ENCODE assay signal across 8 cellular contexts in the genomic region with DNA sequence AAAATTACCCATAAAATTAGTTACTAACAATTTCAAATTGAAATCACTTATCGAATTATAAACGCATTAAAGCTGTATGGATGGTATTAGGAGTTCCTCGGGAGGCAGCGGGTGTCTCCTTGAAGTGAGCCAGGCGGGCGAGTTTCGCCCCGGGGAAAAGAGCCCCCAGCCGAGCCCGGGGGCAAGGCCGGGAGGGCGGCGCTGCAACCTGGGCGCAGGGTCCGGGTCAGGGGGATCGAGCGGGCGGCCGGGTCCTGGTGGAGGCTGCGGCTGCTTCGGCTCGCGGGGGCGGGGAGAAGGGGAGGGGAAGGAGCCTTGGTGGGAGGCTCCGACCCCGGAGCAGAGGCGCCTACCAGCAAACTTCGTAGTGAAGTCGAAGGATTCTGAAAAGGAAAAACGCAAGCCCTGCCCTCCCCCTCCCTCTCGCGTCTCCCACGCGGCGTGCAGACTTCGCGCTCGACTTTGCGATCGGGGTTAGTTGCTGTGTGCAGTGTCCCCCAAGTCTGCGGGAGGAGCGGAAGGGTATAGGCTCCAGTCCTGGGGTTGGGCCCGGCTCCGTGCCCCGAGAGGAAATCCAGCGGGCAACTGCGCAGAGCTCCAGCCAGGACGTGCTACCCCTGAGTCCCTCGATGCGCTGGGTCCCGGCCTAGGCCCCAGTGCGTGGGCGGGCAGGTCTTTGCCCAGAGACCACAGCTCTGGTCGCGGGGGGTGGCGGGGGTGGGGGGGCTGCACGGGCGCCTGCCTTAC.
A peak's percentile ranks its signal among the peaks of the same experiment; 100 is the strongest.
DNase-seq lines count a peak whose midpoint lies in the region; ATAC-seq and TF ChIP-seq lines count a peak whose summit lies in the region.

No MANE protein-coding gene starts in this region.

- H3K23ac ChIP-seq in neuronal stem cell (ENCODE audit: low read depth, low read length, poor library complexity): no peak overlapping the region

- 0 out of 2 replicates have a peak, but pooled peaks cover 19% of the 10 kb centered on the region for H3K4me1 ChIP-seq in PC-9 (replicated peaks; ENCODE audit: insufficient read depth)
- H3K4me1 ChIP-seq in neuronal stem cell (ENCODE audit: control insufficient read depth in 2 of 2, insufficient read depth in 1 of 2, low read depth in 1 of 2, low read length in 2 of 2): peaks cover 16 to 32% of the 10 kb centered on the region in 2 donors

- H2BK12ac ChIP-seq in neuronal stem cell (ENCODE audit: low read length): no peak overlapping the region

- intact Hi-C loops in PC-9 (cut with micrococcal nuclease; ENCODE audit: unreplicated experiment): loop anchor here (1.0 to 10.0 kb wide), 6 partner anchors 79 to 1267 kb away; no protein-coding TSS in a partner anchor

- H3K36me3 ChIP-seq in BJ (ENCODE audit: control insufficient read depth, insufficient read depth, low read length): peaks cover 4% of the 10 kb centered on the region
- no peaks in the 10 kb centered on the region for H3K36me3 ChIP-seq in PC-9 (ENCODE audit: low read depth)
- H3K36me3 ChIP-seq in neuronal stem cell (replicated peaks in 1 of 2; ENCODE audit: control insufficient read depth in 2 of 2, insufficient read depth in 2 of 2, low read length in 2 of 2): peaks cover 0 to 17% of the 10 kb centered on the region in 2 donors

- H3K4me2 ChIP-seq in PC-9: peak overlapping the region; percentile 100
- peak overlapping the region; percentile 83 for H3K4me2 ChIP-seq in neuronal stem cell (ENCODE audit: insufficient read depth, low read length, poor library complexity, severe bottlenecking)

- H3K27me3 ChIP-seq in BJ (ENCODE audit: control insufficient read depth, insufficient read depth, low read length) (no peaks in the 10 kb centered on the region), PC-9 (ENCODE audit: insufficient read depth, low read depth) (peaks cover 27% of the 10 kb centered on the region; the same call in 1 of the 2 replicates), neuronal stem cell (ENCODE audit: control insufficient read depth in 3 of 3, insufficient read depth in 3 of 3, low read depth in 1 of 3, low read length in 3 of 3) (peaks cover 0 to 46% (median 23%) of the 10 kb centered on the region in 3 experiments)

- no peak overlapping the region for H2BK5ac ChIP-seq in neuronal stem cell (ENCODE audit: low read length)

- CTCF ChIA-PET in BJ (lab: Yijun Ruan, JAX) (interaction anchor here (1.1 to 3.4 kb wide), 6 partner anchors 132 to 659 kb away, joined by 3 to 22 read pairs (median 10); a partner anchor contains a TSS), PC-9 (lab: Charles Lee) (interaction anchor here (0.6 to 2.7 kb wide), 5 partner anchors 8 to 1487 kb away, joined by 3 to 21 read pairs (median 4); no protein-coding TSS in a partner anchor)

- H3K27ac ChIP-seq in PC-9 (no peak overlapping the region), neuronal stem cell (replicated peaks; ENCODE audit: low read length) (no peak overlapping the region)

- H4K8ac ChIP-seq in neuronal stem cell (ENCODE audit: low read depth, low read length): no peak overlapping the region

- H2BK120ac ChIP-seq in neuronal stem cell (ENCODE audit: low read depth, low read length): peak overlapping the region; percentile 42

- H3K9me3 ChIP-seq in PC-9 (ENCODE audit: insufficient read depth, low read depth): no peaks in the 10 kb centered on the region
- H3K9me3 ChIP-seq in neuronal stem cell (replicated peaks in 1 of 2; ENCODE audit: control insufficient read depth in 2 of 2, insufficient read depth in 1 of 2, low read depth in 1 of 2, low read length in 2 of 2): no peaks in the 10 kb centered on the region

- H4K20me1 ChIP-seq in PC-9 (ENCODE audit: insufficient read depth): no peaks in the 10 kb centered on the region

- POLR2A ChIA-PET in BJ (lab: Charles Lee) (interaction anchor here (1.2 kb wide), 1 partner anchor 141 kb away, joined by 5 read pairs; a partner anchor contains a TSS), PC-9 (lab: Charles Lee; ENCODE audit: unreplicated experiment) (interaction anchor here (0.6 kb wide), 1 partner anchor 195 kb away, joined by 9 read pairs; no protein-coding TSS in a partner anchor)

- ATAC-seq in HG02759 (IDR thresholded peaks at IDR 0.05; ENCODE audit: unreplicated experiment) (no peak), GM21737 (IDR thresholded peaks at IDR 0.05; ENCODE audit: unreplicated experiment) (no peak)

- H3K4me3 ChIP-seq in BJ (ENCODE audit: low read depth, low read length) (peak overlapping the region; percentile 55), PC-9 (peak overlapping the region; percentile 65; the same call in 1 of the 2 replicates), fibroblast of mammary gland (ENCODE audit: control insufficient read depth, low read depth, low read length) (peak overlapping the region; percentile 55), neuronal stem cell (ENCODE audit: low read length in 2 of 2) (peak overlapping the region; percentile 43 to 80)

- no TSS peak for BruUV-seq in PC-9 (replicated peaks; lab: Mats Ljungman, UMichigan)

- H3K79me2 ChIP-seq in PC-9 (ENCODE audit: low read depth): no peaks in the 10 kb centered on the region

- H4K91ac ChIP-seq in neuronal stem cell (ENCODE audit: low read depth, low read length, poor library complexity): no peak overlapping the region

- no peak for TF ChIP-seq CTCF in BJ (IDR thresholded peaks at IDR 0.05; ENCODE audit: insufficient read depth, low read depth, low read length)
- peak; percentile 52; the same call in 1 of the 2 replicates for TF ChIP-seq CTCF in PC-9 (conservative IDR thresholded peaks at IDR 0.05)
- TF ChIP-seq CTCF in fibroblast of mammary gland (conservative IDR thresholded peaks at IDR 0.05; ENCODE audit: control insufficient read depth, insufficient read depth, low read depth, low read length): no peak

- H3K9me2 ChIP-seq in PC-9 (ENCODE audit: insufficient read depth): no peaks in the 10 kb centered on the region

- H3K4ac ChIP-seq in neuronal stem cell (ENCODE audit: low read length): no peak overlapping the region

- H2AFZ ChIP-seq in PC-9: peak overlapping the region; percentile 73
- peak overlapping the region; percentile 91 for H2AFZ ChIP-seq in neuronal stem cell (ENCODE audit: low read length)

- peak overlapping the region; percentile 5 for H3K14ac ChIP-seq in neuronal stem cell (ENCODE audit: low read length)

- H3K18ac ChIP-seq in neuronal stem cell (ENCODE audit: low read length): peak overlapping the region; percentile 94

- no peak overlapping the region for H2AK5ac ChIP-seq in neuronal stem cell (ENCODE audit: low read depth, low read length)

- H2BK15ac ChIP-seq in neuronal stem cell (ENCODE audit: low read length): peak overlapping the region; percentile 87

- H3K79me1 ChIP-seq in neuronal stem cell (ENCODE audit: low read depth, low read length): no peaks in the 10 kb centered on the region

- DNase-seq in BJ (ENCODE audit: low read depth) (no peak), PC-9 (no peak), fibroblast of mammary gland (ENCODE audit: low read depth) (peak; percentile 52), neuronal stem cell (ENCODE audit: low spot score) (peak; percentile 56), NCI-H526 treated with DMSO at 0.1 percent for 48 hours (lab: John Stamatoyannopoulos, UW) (no peak), SIG-M5 treated with dmso at 0.1 percent for 504 hours (lab: John Stamatoyannopoulos, UW; ENCODE audit: unreplicated experiment) (no peak)

- H3K9ac ChIP-seq in neuronal stem cell (ENCODE audit: low read depth, low read length, poor library complexity): peak overlapping the region; percentile 86

- H3F3A ChIP-seq in PC-9 (ENCODE audit: insufficient read depth, low read depth): no peaks in the 10 kb centered on the region

- no CpG with 5 or more reads among the region's 58 CpGs for WGBS in neuronal stem cell (ENCODE audit: extremely low coverage in 2 of 2, insufficient read length in 2 of 2, insufficient replicate concordance in 1 of 2), 2 donors

Comparison
In these comparisons a context has a peak if more than half of its experiments do, and no peak if none do; other contexts are left out.
1. DNase-seq: peak in fibroblast of mammary gland (single experiment) and neuronal stem cell (single experiment); none in BJ (single experiment), PC-9 (0 of 2), NCI-H526 treated with DMSO at 0.1 percent for 48 hours (single experiment) and SIG-M5 treated with dmso at 0.1 percent for 504 hours (single experiment).
2. Peak in every context shown above with its lines, with median percentiles within 50 percentile points of each other: H3K4me3 ChIP-seq.